21 cellular contexts compared by ENCODE assay signal in genomic region chr22:35394810-35395563, GRCh38. TPM values are rescaled to one million over a fixed set of nuclear protein-coding genes. Genes with fewer than 3 reads are reported as not detected.
DNase-seq lines count a peak whose midpoint lies in the region; ATAC-seq, FAIRE-seq and TF ChIP-seq lines count a peak whose summit lies in the region.
"Had no signal": no experiment of that assay in that cellular context is flagged by ENCODE, and none has a peak within 500 bp of the region (broad histone marks: within the 10 kb centered on the region; RNA-seq: fewer than 3 reads in every experiment).

No MANE protein-coding gene starts in this region.

- WGBS in A549 (ENCODE audit: missing lambda C conversion rate), result 62% methylated on average over 5 of the region's 5 CpGs

- peak overlapping the region; percentile 7 to 95; a peak in 5 of 6 replicates for H3K27ac ChIP-seq in A549
- no peak overlapping the region for H3K27ac ChIP-seq in lower lobe of right lung

- no peaks in the 10 kb centered on the region for H3K27me3 ChIP-seq in lower lobe of right lung (ENCODE audit: low read depth)

- no peak for TF ChIP-seq RAD21 in A549 (conservative IDR thresholded peaks at IDR 0.05 in 1 of 2, IDR thresholded peaks at IDR 0.05 in 1 of 2)

- POLR2A ChIA-PET in A549 (lab: Yijun Ruan, JAX), result interaction anchor here (1.5 kb wide), 1 partner anchor 13 kb away, joined by 3 read pairs; no protein-coding TSS in a partner anchor
- POLR2A ChIA-PET in HEK293T (lab: Yijun Ruan, JAX), result no interaction called here

- no peak overlapping the region for H3K4me3 Mint-ChIP-seq in endothelial cell (ENCODE audit: unreplicated experiment)
- H3K4me3 Mint-ChIP-seq in stimulated activated naive B cell treated with anti-CD40 and anti-IgM and Interleukin-4, amounts not matched to agents 10 μg/mL and 1 μg/mL and 100 μg/mL, for 72 hours, result no peak overlapping the region
- H3K4me3 Mint-ChIP-seq: CD14-positive monocyte had no signal

- H3K9me3 Mint-ChIP-seq in endothelial cell (ENCODE audit: unreplicated experiment), result no peaks in the 10 kb centered on the region
- H3K9me3 Mint-ChIP-seq in stimulated activated naive B cell treated with anti-CD40 and anti-IgM and Interleukin-4, amounts not matched to agents 10 μg/mL and 1 μg/mL and 100 μg/mL, for 72 hours, result no peaks in the 10 kb centered on the region
- H3K9me3 Mint-ChIP-seq: CD14-positive monocyte had no signal

- FAIRE-seq in A549 (lab: Jason Lieb, UNC), result no peak
- FAIRE-seq: D721Med, H1 had no signal

- H3K36me3 ChIP-seq in lower lobe of right lung, result peaks cover 42% of the 10 kb centered on the region

- H3K4me3 ChIP-seq in A549 (no peak overlapping the region), lower lobe of right lung (no peak overlapping the region)

- TF ChIP-seq CTCF in A549 (IDR thresholded peaks at IDR 0.05) (no peak), endothelial cell (IDR thresholded peaks at IDR 0.05; ENCODE audit: unreplicated experiment) (no peak), lower lobe of right lung (IDR thresholded peaks at IDR 0.05) (no peak)

- TF ChIP-seq EP300 in A549 (IDR thresholded peaks at IDR 0.05), result no peak

- peaks cover 6% of the 10 kb centered on the region for H3K27me3 Mint-ChIP-seq in endothelial cell (ENCODE audit: unreplicated experiment)
- no peaks in the 10 kb centered on the region for H3K27me3 Mint-ChIP-seq in stimulated activated naive B cell treated with anti-CD40 and anti-IgM and Interleukin-4, amounts not matched to agents 10 μg/mL and 1 μg/mL and 100 μg/mL, for 72 hours

- H3K27ac Mint-ChIP-seq in endothelial cell (ENCODE audit: unreplicated experiment), result peak overlapping the region; percentile 24
- peak overlapping the region; percentile 37 for H3K27ac Mint-ChIP-seq in stimulated activated naive B cell treated with anti-CD40 and anti-IgM and Interleukin-4, amounts not matched to agents 10 μg/mL and 1 μg/mL and 100 μg/mL, for 72 hours

- CTCF ChIA-PET in A549 (lab: Yijun Ruan, JAX) (interaction anchor here (1.0 to 1.7 kb wide), 2 partner anchors 44 to 46 kb away, joined by 3 to 5 read pairs; no protein-coding TSS in a partner anchor), HEK293T (lab: Yijun Ruan, JAX) (no interaction called here)

- no peaks in the 10 kb centered on the region for H3K36me3 Mint-ChIP-seq in endothelial cell (ENCODE audit: low read depth, unreplicated experiment)
- H3K36me3 Mint-ChIP-seq in stimulated activated naive B cell treated with anti-CD40 and anti-IgM and Interleukin-4, amounts not matched to agents 10 μg/mL and 1 μg/mL and 100 μg/mL, for 72 hours, result peaks cover 10 to 11% of the 10 kb centered on the region in 2 donors

- no peak for TF ChIP-seq POLR2A in A549 (IDR thresholded peaks at IDR 0.05; ENCODE audit: low read length)

- DNase-seq in A549 (ENCODE audit: low read depth in 1 of 2, low spot score in 1 of 2) (no peak), HEK293T (ENCODE audit: extremely low spot score) (no peak), endothelial cell (ENCODE audit: low spot score) (no peak), lower lobe of right lung (no peak), UCSD-AML1 (lab: John Stamatoyannopoulos, UW; ENCODE audit: unreplicated experiment) (no peak)
- DNase-seq in stimulated activated naive B cell treated with anti-CD40 and anti-IgM and Interleukin-4, amounts not matched to agents 10 μg/mL and 1 μg/mL and 100 μg/mL, for 72 hours, result no peak
- DNase-seq: DMS79, MM.1S, NCI-H1048, NCI-H1417 treated with DMSO at 0.1 percent for 48 hours, NCI-H187, NCI-H446, NCI-H526 treated with DMSO at 0.1 percent for 48 hours, PC-3, RPMI8226, SHP77 had no signal

- H3K4me2 ChIP-seq in A549, result no peak overlapping the region

- ATAC-seq in A549 (peak in 1 of 2 experiments; percentile 14; a peak in 1 of 6 replicates), lower lobe of right lung (no peak), GM18502 (IDR thresholded peaks at IDR 0.05; ENCODE audit: poor library complexity, unreplicated experiment) (no peak)
- ATAC-seq in stimulated activated naive B cell treated with anti-CD40 and anti-IgM and Interleukin-4, amounts not matched to agents 10 μg/mL and 1 μg/mL and 100 μg/mL, for 72 hours (replicated peaks), result no peak
- ATAC-seq: HCT116, PC-3 had no signal

- H3K4me1 Mint-ChIP-seq in endothelial cell (ENCODE audit: unreplicated experiment), result peaks cover 15% of the 10 kb centered on the region
- peaks cover 11 to 34% of the 10 kb centered on the region in 2 donors for H3K4me1 Mint-ChIP-seq in stimulated activated naive B cell treated with anti-CD40 and anti-IgM and Interleukin-4, amounts not matched to agents 10 μg/mL and 1 μg/mL and 100 μg/mL, for 72 hours

- H3K4me1 ChIP-seq in A549 (peaks cover 74% of the 10 kb centered on the region), lower lobe of right lung (peaks cover 10% of the 10 kb centered on the region)

- no peaks in the 10 kb centered on the region for H3K9me3 ChIP-seq in A549
- H3K9me3 ChIP-seq in lower lobe of right lung, result no peaks in the 10 kb centered on the region

- intact Hi-C loops in lower lobe of right lung (cut with DNase I), result no loop called here

TF ChIP-seq in A549, 52 proteins besides CTCF, POLR2A, EP300 and RAD21 (continues in another document):
- TF ChIP-seq KDM5A (IDR thresholded peaks at IDR 0.05) (no peak), ZFP36 (IDR thresholded peaks at IDR 0.05; ENCODE audit: borderline replicate concordance, partially characterized antibody) (no peak), HOXB13 (CRISPR knock-in tag; IDR thresholded peaks at IDR 0.05; ENCODE audit: low read depth) (no peak), NPAS2 (CRISPR knock-in tag; IDR thresholded peaks at IDR 0.05; ENCODE audit: borderline replicate concordance) (no peak), MAX (IDR thresholded peaks at IDR 0.05) (no peak), USF2 (IDR thresholded peaks at IDR 0.05) (no peak), JUNB (IDR thresholded peaks at IDR 0.05) (no peak), TP53 (CRISPR knock-in tag; IDR thresholded peaks at IDR 0.05) (no peak), TFCP2L1 (CRISPR knock-in tag; IDR thresholded peaks at IDR 0.05) (0 out of 2 replicates have a peak, but pooled peaks have one; percentile 12), CHD4 (IDR thresholded peaks at IDR 0.05; ENCODE audit: borderline replicate concordance) (no peak), NFE2L2 (conservative IDR thresholded peaks at IDR 0.05; ENCODE audit: low read length) (no peak), RARB (CRISPR knock-in tag; IDR thresholded peaks at IDR 0.05) (peak; percentile 68; the same call in 1 of the 2 replicates)

TF ChIP-seq in HEK293T, 16 proteins besides CTCF, POLR2A, EP300 and RAD21:
- TF ChIP-seq SP1 (IDR thresholded peaks at IDR 0.05) (no peak), FOXA1 (IDR thresholded peaks at IDR 0.05) (no peak), BHLHE40 (IDR thresholded peaks at IDR 0.05; ENCODE audit: borderline replicate concordance) (no peak), LEF1 (IDR thresholded peaks at IDR 0.05; ENCODE audit: borderline replicate concordance) (no peak), ZNF384 (IDR thresholded peaks at IDR 0.05) (0 out of 2 replicates have a peak, but pooled peaks have one; percentile 7)

RNA-seq across cellular contexts. Expression of gene MCM5, which starts 5.0 kb away (rescaled TPM):
- 44.5 and 50.2 TPM in 2 replicates for polyA plus RNA-seq in A549 (2011; rRNA removed)
- 111 and 131 TPM in 2 replicates for polyA plus RNA-seq in A549 (2012; cell fraction: cytosol; rRNA removed)
- 252 and 280 TPM in 2 replicates for polyA plus RNA-seq in A549 (2012; cell fraction: nucleus; rRNA removed)
- polyA plus RNA-seq in A549 (2017; fragmentation: RNase III; extraction: RNeasy Plus Mini Kit Qiagen cat#74134 plus additional on column Dnase treatment), result 94.4 to 99.1 TPM (median 98.1 TPM) in 3 replicates
- 92.2 and 97.7 TPM in 2 replicates for polyA minus RNA-seq in A549 (2011; rRNA and poly(A)+ RNA removed)
- total RNA-seq in endothelial cell (ENCODE audit: unreplicated experiment), result 80.9 TPM
- 25.7 TPM for total RNA-seq in lower lobe of right lung

RNA-seq across cellular contexts. Expression of gene HMOX1, which starts 14.1 kb away (rescaled TPM):
- polyA plus RNA-seq in A549 (2011; rRNA removed) (97.7 and 129 TPM in 2 replicates), A549 (2017; fragmentation: RNase III; extraction: RNeasy Plus Mini Kit Qiagen cat#74134 plus additional on column Dnase treatment) (374 to 506 TPM (median 426 TPM) in 3 replicates)
- 295 and 372 TPM in 2 replicates for polyA plus RNA-seq in A549 (2012; cell fraction: cytosol; rRNA removed)
- 385 and 449 TPM in 2 replicates for polyA plus RNA-seq in A549 (2012; cell fraction: nucleus; rRNA removed)
- 71.2 and 79.3 TPM in 2 replicates for polyA minus RNA-seq in A549 (2011; rRNA and poly(A)+ RNA removed)
- total RNA-seq in endothelial cell (ENCODE audit: unreplicated experiment) (17.5 TPM), lower lobe of right lung (68.3 TPM)
